9 cellular contexts compared by ENCODE assay signal in genomic region chr1:7960165-7960564, GRCh38. TPM values are rescaled to one million over a fixed set of nuclear protein-coding genes. Genes with fewer than 3 reads are reported as not detected.
A peak's percentile ranks its signal among the peaks of the same experiment; 100 is the strongest.
DNase-seq lines count a peak whose midpoint lies in the region; ATAC-seq and TF ChIP-seq lines count a peak whose summit lies in the region.
"Had no signal": no experiment of that assay in that cellular context is flagged by ENCODE, and none has a peak within 500 bp of the region (broad histone marks: within the 10 kb centered on the region; RNA-seq: fewer than 3 reads in every experiment).

No MANE protein-coding gene starts in this region.

- peak overlapping the region; percentile 32 to 99 for H3K4me3 Mint-ChIP-seq in CD14-positive monocyte
- peak overlapping the region; percentile 74 to 99 (median 98) for H3K4me3 Mint-ChIP-seq in IgD-negative memory B cell
- H3K4me3 Mint-ChIP-seq in naive B cell: peak overlapping the region; percentile 67 to 100 (median 100)

- H3K4me3 ChIP-seq in adipocyte (ENCODE audit: low read length): peak overlapping the region; percentile 99

- H3K27me3 Mint-ChIP-seq in CD14-positive monocyte (ENCODE audit: low read depth in 3 of 3): peaks cover 0 to 3% (median 0%) of the 10 kb centered on the region in 3 donors
- H3K27me3 Mint-ChIP-seq in IgD-negative memory B cell: no peaks in the 10 kb centered on the region
- H3K27me3 Mint-ChIP-seq in naive B cell: no peaks in the 10 kb centered on the region

- H3K36me3 Mint-ChIP-seq in CD14-positive monocyte (peaks cover 22 to 23% of the 10 kb centered on the region in 2 donors), IgD-negative memory B cell (peaks cover 5% of the 10 kb centered on the region), naive B cell (peaks cover 0 to 3% of the 10 kb centered on the region in 2 donors)

- H3K9me3 Mint-ChIP-seq in CD14-positive monocyte (peaks cover 0 to 2% (median 0%) of the 10 kb centered on the region in 7 donors), IgD-negative memory B cell (no peaks in the 10 kb centered on the region), naive B cell (no peaks in the 10 kb centered on the region)

- peak overlapping the region; percentile 99 for H3K9ac ChIP-seq in adipocyte (ENCODE audit: low read length)

- H3K4me1 ChIP-seq in adipocyte (ENCODE audit: control insufficient read depth, insufficient read depth, low read length): peaks cover 21% of the 10 kb centered on the region

- H3K4me1 Mint-ChIP-seq in CD14-positive monocyte: peaks cover 22% of the 10 kb centered on the region
- H3K4me1 Mint-ChIP-seq in IgD-negative memory B cell: peaks cover 23 to 31% (median 27%) of the 10 kb centered on the region in 3 donors
- peaks cover 15 to 55% (median 30%) of the 10 kb centered on the region in 3 donors for H3K4me1 Mint-ChIP-seq in naive B cell

- DNase-seq in CD14-positive monocyte (ENCODE audit: low spot score): no peak
- no peak for DNase-seq in adipocyte (ENCODE audit: low read depth)
- no peak for DNase-seq in naive B cell
- DNase-seq in globus pallidus (ENCODE audit: low spot score): no peak
- no peak for DNase-seq in omental fat pad (ENCODE audit: low spot score)
- no peak for DNase-seq in retina
- DNase-seq: NCI-H774 had no signal

- H3K9me3 ChIP-seq in adipocyte (ENCODE audit: control insufficient read depth, low read length): no peaks in the 10 kb centered on the region

- no peak for TF ChIP-seq CTCF in CD14-positive monocyte (IDR thresholded peaks at IDR 0.05)
- TF ChIP-seq CTCF in omental fat pad (IDR thresholded peaks at IDR 0.05): no peak

- ATAC-seq in naive B cell (ENCODE audit: low read depth in 2 of 2): no peak
- no peak for ATAC-seq in GM21381 (IDR thresholded peaks at IDR 0.05; ENCODE audit: unreplicated experiment)
- no peak for ATAC-seq in omental fat pad (ENCODE audit: low FRiP score)

- H3K27me3 ChIP-seq in adipocyte (replicated peaks; ENCODE audit: control insufficient read depth, insufficient read depth, low read length): no peaks in the 10 kb centered on the region

- intact Hi-C loops in CD14-positive monocyte (cut with micrococcal nuclease): loop anchor here (5.0 to 10.0 kb wide), 2 partner anchors 178 to 185 kb away; partner anchors contain the start of genes PER3 (in 1 of the 2) and VAMP3 (in 1 of the 2)

- H3K36me3 ChIP-seq in adipocyte (ENCODE audit: control insufficient read depth, insufficient read depth, low read length, severe bottlenecking): peaks cover 22% of the 10 kb centered on the region

- H3K27ac Mint-ChIP-seq in CD14-positive monocyte: peak overlapping the region; percentile 83 to 99 (median 98)
- peak overlapping the region; percentile 46 to 99 (median 91) for H3K27ac Mint-ChIP-seq in IgD-negative memory B cell
- H3K27ac Mint-ChIP-seq in naive B cell: peak overlapping the region; percentile 92 to 100 (median 98)

RNA-seq across cellular contexts. Expression of gene PARK7, which starts 1.3 kb away (rescaled TPM):
- polyA plus RNA-seq in CD14-positive monocyte (100 to 1,000 TPM; 353 to 391 TPM), IgD-negative memory B cell (304 TPM), naive B cell (ENCODE audit: low read depth in 6 of 6) (100 to 1,000 TPM; 247 to 350 (median 302) TPM)
- total RNA-seq in omental fat pad: 100 to 1,000 TPM; 151 to 260 (median 216) TPM

RNA-seq across cellular contexts. Expression of gene TNFRSF9, which starts 19.5 kb away (rescaled TPM):
- polyA plus RNA-seq in CD14-positive monocyte (1 to 10 TPM; 1.1 to 2.6 TPM), IgD-negative memory B cell (not detected), naive B cell (ENCODE audit: low read depth in 6 of 6) (under 1 TPM in 2 of 6 donors, not detected in 4; 0.38 to 0.52 TPM)
- total RNA-seq in omental fat pad: 1 to 10 TPM in 1 of 4 donors, under 1 TPM in 3; 0.44 to 1.1 (median 0.63) TPM
